Comparison of ENCODE assay signal across 12 cellular contexts in the genomic region with DNA sequence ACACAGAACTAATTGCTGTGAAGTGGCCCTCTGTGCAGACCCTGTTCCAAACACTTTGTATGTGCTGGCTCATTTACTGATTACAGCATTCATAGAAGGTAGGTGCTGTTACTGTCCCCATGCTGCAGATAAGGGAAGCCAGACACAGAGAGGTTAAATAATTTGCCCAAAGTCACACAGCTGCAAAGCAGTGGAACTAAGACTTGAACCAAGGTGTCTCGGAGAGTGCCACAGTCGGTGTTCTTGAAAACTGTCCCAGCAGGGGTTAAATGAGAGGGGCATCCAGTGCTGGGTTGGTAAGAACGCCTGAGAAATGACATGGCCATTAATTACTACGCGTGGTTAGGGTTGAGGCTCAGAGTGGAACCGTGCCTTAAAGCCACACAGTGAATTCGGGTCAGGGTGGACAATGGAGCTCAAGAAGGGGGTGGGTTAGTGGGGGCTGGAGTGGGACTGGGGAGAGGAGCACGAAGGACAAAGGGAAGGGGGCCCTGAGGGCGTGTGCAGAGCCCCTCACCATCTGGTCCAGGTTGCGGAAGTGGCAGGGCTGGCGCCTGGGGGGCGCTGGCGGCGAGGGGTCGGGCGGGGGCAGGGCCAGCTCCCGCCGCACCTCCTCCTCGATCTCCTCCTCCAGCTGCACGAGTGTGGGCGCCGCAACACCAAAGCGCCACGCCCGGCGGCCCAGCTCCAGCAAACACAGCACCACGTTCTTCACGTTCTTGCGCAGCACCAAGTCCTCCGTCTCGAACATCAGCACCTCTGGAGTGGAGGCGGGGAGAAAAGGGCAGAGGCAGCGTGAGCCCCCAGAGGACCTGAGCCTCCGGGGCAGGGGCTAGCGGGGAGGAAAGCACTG.
DNase-seq lines count a peak whose midpoint lies in the region; ATAC-seq and TF ChIP-seq lines count a peak whose summit lies in the region.
"Had no signal": no experiment of that assay in that cellular context is flagged by ENCODE, and none has a peak within 500 bp of the region (broad histone marks: within the 10 kb centered on the region; RNA-seq: fewer than 3 reads in every experiment).

No MANE protein-coding gene starts in this region.

- peaks cover 5% of the 10 kb centered on the region for H4K20me1 ChIP-seq in DND-41 (ENCODE audit: insufficient read depth, low read length)

- H3K79me2 ChIP-seq in DND-41 (ENCODE audit: insufficient read depth, low read length): no peaks in the 10 kb centered on the region

- H3K9me3 ChIP-seq in DND-41 (ENCODE audit: insufficient read depth, low read length, severe bottlenecking): no peaks in the 10 kb centered on the region

- peak; percentile 48 for ATAC-seq in DND-41 (ENCODE audit: insufficient read depth, low read depth)
- no peak for ATAC-seq in GM19397 (IDR thresholded peaks at IDR 0.05; ENCODE audit: unreplicated experiment)
- ATAC-seq in GM18868 (IDR thresholded peaks at IDR 0.05; ENCODE audit: unreplicated experiment): no peak

- no peak overlapping the region for H3K4me3 ChIP-seq in DND-41 (ENCODE audit: low read depth in 1 of 2, low read length in 2 of 2)

- H3K27me3 ChIP-seq in DND-41 (ENCODE audit: insufficient read depth, low read length, poor library complexity): peaks cover 26% of the 10 kb centered on the region

- no peak overlapping the region for H3K9ac ChIP-seq in DND-41 (ENCODE audit: low read depth, low read length)

- DNase-seq in AG08395 (ENCODE audit: low spot score) (peak; percentile 35), DND-41 (peak; percentile 44), islet precursor cell (peak; percentile 76), SKM-1 treated with dmso at 0.1 percent for 144 hours (lab: John Stamatoyannopoulos, UW; ENCODE audit: unreplicated experiment) (no peak)
- DNase-seq: MV-4-11; stimulated activated CD4-positive, alpha-beta T cell treated with anti-CD3 and anti-CD28 coated beads, Interleukin-4, amount 100 ng/mL, for 1 hour; SW 1271 had no signal

- no peaks in the 10 kb centered on the region for H3K36me3 Mint-ChIP-seq in activated naive CD8-positive, alpha-beta T cell

- peaks cover 10% of the 10 kb centered on the region for H3K4me1 Mint-ChIP-seq in activated naive CD8-positive, alpha-beta T cell (ENCODE audit: low read depth)

- H3K4me3 Mint-ChIP-seq in activated naive CD8-positive, alpha-beta T cell: peak overlapping the region; percentile 35

- H3K9me3 Mint-ChIP-seq in activated naive CD8-positive, alpha-beta T cell (ENCODE audit: low read depth): no peaks in the 10 kb centered on the region
- H3K9me3 Mint-ChIP-seq: activated T-helper 2 cell treated with anti-CD3 and anti-CD28 coated beads, Interferon-gamma antibody, Interleukin-2, Interleukin-4, amounts not matched to agents 10 μg/mL and 5 μg/mL and 100 μg/mL, durations not matched to agents 14 hours and 24 hours and 36 hours had no signal

- no peaks in the 10 kb centered on the region for H3K36me3 ChIP-seq in DND-41 (ENCODE audit: insufficient read depth, low read length)

- H3K27ac ChIP-seq in DND-41 (ENCODE audit: low read length): no peak overlapping the region
- H3K27ac ChIP-seq: epithelial cell of prostate had no signal

- H3K4me2 ChIP-seq in DND-41 (ENCODE audit: insufficient read depth, low read length): peak overlapping the region; percentile 46

- TF ChIP-seq CTCF in DND-41 (IDR thresholded peaks at IDR 0.05; ENCODE audit: borderline replicate concordance, extremely low read depth, low read length, poor library complexity, severe bottlenecking): peak; percentile 14

- peaks cover 21% of the 10 kb centered on the region for H3K27me3 Mint-ChIP-seq in activated naive CD8-positive, alpha-beta T cell

- H3K4me1 ChIP-seq in DND-41 (ENCODE audit: insufficient read depth, low read length): peaks cover 11% of the 10 kb centered on the region

- no peak overlapping the region; the same call in 1 of the 2 replicates for H2AFZ ChIP-seq in DND-41 (ENCODE audit: low read depth, low read length)

- no peak overlapping the region for H3K27ac Mint-ChIP-seq in activated naive CD8-positive, alpha-beta T cell
- H3K27ac Mint-ChIP-seq: activated T-helper 2 cell treated with anti-CD3 and anti-CD28 coated beads, Interferon-gamma antibody, Interleukin-2, Interleukin-4, amounts not matched to agents 10 μg/mL and 5 μg/mL and 100 μg/mL, durations not matched to agents 14 hours and 24 hours and 36 hours had no signal
